ENCODE assay signal across 8 cellular contexts in the genomic region with DNA sequence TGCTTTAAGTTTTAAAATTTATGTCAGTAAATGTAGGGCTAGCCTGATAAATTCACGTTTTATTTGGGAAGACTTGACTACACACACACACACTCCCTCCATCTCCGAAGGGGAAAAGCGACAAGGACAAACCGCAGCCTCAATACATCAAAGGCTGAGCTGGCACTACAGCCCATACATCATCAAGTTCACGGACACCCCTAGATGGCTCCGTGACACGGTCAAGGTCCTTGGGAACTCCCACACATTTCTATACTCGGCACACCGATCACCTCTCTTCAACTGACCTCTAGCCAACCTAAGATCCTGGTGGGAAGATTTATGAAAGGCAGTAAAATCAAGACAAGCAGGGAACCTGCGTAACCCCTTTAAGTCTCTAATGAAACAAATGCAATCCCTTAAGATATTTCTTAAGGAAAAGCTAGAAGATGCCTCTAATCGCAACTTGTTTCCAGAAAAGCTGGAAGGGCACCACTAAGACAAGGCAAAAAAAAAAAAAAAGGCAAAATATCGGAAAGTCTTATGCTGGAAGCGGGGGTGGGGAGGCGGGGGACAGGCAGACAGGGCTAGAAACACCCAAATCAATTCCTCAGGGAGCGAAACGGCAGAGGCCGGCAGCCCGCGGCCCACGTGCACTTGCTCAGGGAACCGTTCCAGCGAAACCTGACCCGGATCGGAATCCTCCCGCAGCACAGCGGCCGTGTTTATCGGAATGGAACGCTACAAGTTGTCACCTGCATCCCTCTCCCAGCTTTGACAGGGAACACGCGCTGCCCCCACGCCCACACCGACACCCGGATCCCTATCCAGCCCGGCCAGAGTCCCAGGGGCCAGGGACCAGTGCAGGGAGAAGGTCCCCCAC. TPM values are rescaled to one million over a fixed set of nuclear protein-coding genes. Genes with fewer than 3 reads are reported as not detected.
DNase-seq lines count a peak whose midpoint lies in the region; TF ChIP-seq lines count a peak whose summit lies in the region.

No MANE protein-coding gene starts in this region.

- no peak for TF ChIP-seq CTCF in OCI-LY1 (IDR thresholded peaks at IDR 0.05; ENCODE audit: low read length)
- no peak for TF ChIP-seq CTCF in epithelial cell of esophagus (IDR thresholded peaks at IDR 0.05; ENCODE audit: insufficient read depth, low read depth, low read length, missing control alignments)

- no peak overlapping the region for H2AFZ ChIP-seq in OCI-LY1 (ENCODE audit: low read length)

- peak overlapping the region; percentile 10; the same call in 1 of the 2 replicates for H3K4me2 ChIP-seq in OCI-LY1 (ENCODE audit: low read length)

- peaks cover 14% of the 10 kb centered on the region for H3K4me1 ChIP-seq in OCI-LY1 (ENCODE audit: insufficient read depth, low read length, severe bottlenecking)

- no peaks in the 10 kb centered on the region for H3K27me3 ChIP-seq in OCI-LY1 (ENCODE audit: insufficient read depth, low read length)

- H3K9ac ChIP-seq in OCI-LY1 (ENCODE audit: low read length) = no peak overlapping the region

- DNase-seq in DMS 273 (lab: John Stamatoyannopoulos, UW; ENCODE audit: unreplicated experiment) (peak; percentile 77), DMS 273 treated with DMSO at 0.1 percent for 48 hours (lab: John Stamatoyannopoulos, UW) (no peak), epithelial cell of esophagus (ENCODE audit: low read depth) (peak; percentile 37), mucosa of gallbladder (ENCODE audit: low spot score) (peak; percentile 41), ureter (ENCODE audit: low spot score) (peak; percentile 64), hippocampal formation (lab: John Stamatoyannopoulos, UW) (no peak), HT-29 (ENCODE audit: low spot score) (no peak)

- no peaks in the 10 kb centered on the region for H3F3A ChIP-seq in OCI-LY1 (ENCODE audit: insufficient read depth, low read length)

- no peak overlapping the region for H3K27ac ChIP-seq in OCI-LY1 (ENCODE audit: low read depth, low read length, poor library complexity, severe bottlenecking)

- no peaks in the 10 kb centered on the region for H3K9me2 ChIP-seq in OCI-LY1 (ENCODE audit: low read depth, low read length)

- H3K9me3 ChIP-seq in OCI-LY1 (ENCODE audit: low read length) = no peaks in the 10 kb centered on the region

- H3K4me3 ChIP-seq in OCI-LY1 (ENCODE audit: low read depth, low read length, poor library complexity, severe bottlenecking) = peak overlapping the region; percentile 64
- H3K4me3 ChIP-seq in epithelial cell of esophagus (ENCODE audit: low read length) = no peak overlapping the region

- H3K79me2 ChIP-seq in OCI-LY1 (ENCODE audit: insufficient read depth, low read length) = no peaks in the 10 kb centered on the region

- no peaks in the 10 kb centered on the region for H4K20me1 ChIP-seq in OCI-LY1 (ENCODE audit: insufficient read depth, low read length)

- no peaks in the 10 kb centered on the region for H3K36me3 ChIP-seq in OCI-LY1 (ENCODE audit: insufficient read depth, low read length)

RNA-seq across cellular contexts. Expression of a gene that starts 1.5 kb away (rescaled TPM):
- total RNA-seq in mucosa of gallbladder = 2.7 TPM
- total RNA-seq in ureter = 6.5 TPM
- not detected in 2 replicates for total RNA-seq in HT-29 (2014; rRNA removed; shearing (Covaris generic))

Comparison
In these comparisons a context has a peak if more than half of its experiments do, and no peak if none do; other contexts are left out.
1. DNase-seq: peak in DMS 273 (single experiment), epithelial cell of esophagus (single experiment), mucosa of gallbladder (single experiment) and ureter (single experiment); none in DMS 273 treated with DMSO at 0.1 percent for 48 hours (single experiment), hippocampal formation (0 of 2) and HT-29 (single experiment).